Comparison of ENCODE assay signal across 22 cellular contexts in the genomic region with DNA sequence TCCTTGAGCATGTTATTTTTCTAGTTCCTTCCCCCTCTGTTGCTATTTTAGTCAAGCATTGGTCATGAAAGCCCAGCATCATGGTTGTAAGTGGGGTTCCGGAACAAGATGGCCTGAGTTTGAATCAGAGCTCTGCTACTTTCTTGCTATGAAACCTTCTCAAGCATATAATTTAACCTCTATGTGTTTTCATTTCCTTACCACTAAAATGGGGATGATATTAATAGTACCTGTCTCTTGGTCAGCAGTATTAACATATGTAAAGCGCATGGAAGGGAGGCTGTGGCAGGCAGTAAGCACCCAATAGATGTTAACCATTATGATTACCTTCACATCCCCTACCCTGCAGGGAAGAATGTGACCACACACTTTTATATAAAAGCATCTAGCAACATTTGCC.
DNase-seq lines count a peak whose midpoint lies in the region; ATAC-seq lines count a peak whose summit lies in the region.
"Had no signal": no experiment of that assay in that cellular context is flagged by ENCODE, and none has a peak within 500 bp of the region (broad histone marks: within the 10 kb centered on the region; RNA-seq: fewer than 3 reads in every experiment).

No MANE protein-coding gene starts in this region.

- no peak for DNase-seq in DMS114 treated with DMSO at 0.1 percent for 48 hours (lab: John Stamatoyannopoulos, UW; ENCODE audit: unreplicated experiment)
- no peak for DNase-seq in activated T-cell treated with anti-CD3 and anti-CD28 coated beads, Interleukin-2, amount 50 U/mL, for 1 hour
- DNase-seq: activated CD4-positive, alpha-beta memory T cell treated with anti-CD3 and anti-CD28 coated beads, Interleukin-2, amount 10 ng/mL, durations not matched to agents 7 days and 5 days; activated effector memory CD4-positive, alpha-beta T cell treated with Interleukin-2 at 50 U/mL for 16 hours; anterior cingulate cortex; Calu3; DND-41; glutamatergic neuron; left ventricle myocardium superior; NCI-H1092; NCI-H1694 treated with DMSO at 0.1 percent for 48 hours; NCI-H2171; NCI-H524 treated with DMSO at 0.1 percent for 48 hours; SJCRH30; stimulated activated CD4-positive, alpha-beta T cell treated with anti-CD3 and anti-CD28 coated beads, Interleukin-15, amount 100 ng/mL, for 24 hours; stimulated activated naive CD4-positive, alpha-beta T cell treated with Interleukin-2 at 50 U/mL for 16 hours had no signal

- ATAC-seq in GM18520 (IDR thresholded peaks at IDR 0.05; ENCODE audit: unreplicated experiment) (peak; percentile 49), GM21576 (IDR thresholded peaks at IDR 0.05; ENCODE audit: unreplicated experiment) (peak; percentile 48), HG03378 (IDR thresholded peaks at IDR 0.05; ENCODE audit: unreplicated experiment) (peak; percentile 57), HG02981 (IDR thresholded peaks at IDR 0.05; ENCODE audit: unreplicated experiment) (no peak), HG03045 (IDR thresholded peaks at IDR 0.05; ENCODE audit: unreplicated experiment) (no peak)
- ATAC-seq: activated CD4-positive, CD25-positive, alpha-beta regulatory T cell treated with anti-CD3 and anti-CD28 coated beads, Interleukin-2, amount 50 U/mL, for 24 hours; left ventricle myocardium superior had no signal

Comparison
In these comparisons a context has a peak if more than half of its experiments do, and no peak if none do; other contexts are left out.
1. ATAC-seq: peak in GM18520 (single experiment), GM21576 (single experiment) and HG03378 (single experiment); none in HG02981 (single experiment) and HG03045 (single experiment).